24 cellular contexts compared by ENCODE assay signal in genomic region chr2:137252934-137253333, GRCh38.
A peak's percentile ranks its signal among the peaks of the same experiment; 100 is the strongest.
DNase-seq lines count a peak whose midpoint lies in the region; ATAC-seq, FAIRE-seq and TF ChIP-seq lines count a peak whose summit lies in the region.
"Had no signal": no experiment of that assay in that cellular context is flagged by ENCODE, and none has a peak within 500 bp of the region (broad histone marks: within the 10 kb centered on the region; RNA-seq: fewer than 3 reads in every experiment).

No MANE protein-coding gene starts in this region.

- H3K4me1 ChIP-seq in astrocyte (ENCODE audit: insufficient read depth, low read length) (peaks cover 11% of the 10 kb centered on the region), small intestine (ENCODE audit: control insufficient read depth in 2 of 2, insufficient read depth in 1 of 2, low read depth in 1 of 2, low read length in 1 of 2) (no peaks in the 10 kb centered on the region)
- H3K4me1 ChIP-seq: A549, gastrocnemius medialis, neural progenitor cell had no signal

- CTCF ChIA-PET in activated CD8-positive, alpha-beta memory T cell treated with anti-CD3 and anti-CD28 coated beads, Interleukin-2, amount 10 ng/mL, durations not matched to agents 7 days and 5 days (lab: Charles Lee), result no interaction called here

- H3K4me3 ChIP-seq in AG10803 (ENCODE audit: low read length), result no peak overlapping the region
- no peak overlapping the region for H3K4me3 ChIP-seq in astrocyte (ENCODE audit: insufficient read depth, low read depth, low read length)
- no peak overlapping the region for H3K4me3 ChIP-seq in foreskin fibroblast (ENCODE audit: low read depth in 1 of 2, low read length in 2 of 2)
- H3K4me3 ChIP-seq in small intestine (ENCODE audit: low read depth in 1 of 2, low read length in 2 of 2), result no peak overlapping the region
- H3K4me3 ChIP-seq: A549, gastrocnemius medialis, neural progenitor cell, tibial artery had no signal

- H3K9me3 ChIP-seq in astrocyte (ENCODE audit: insufficient read depth, low read depth, low read length) (no peaks in the 10 kb centered on the region), small intestine (ENCODE audit: control insufficient read depth, low read depth) (no peaks in the 10 kb centered on the region)
- H3K9me3 ChIP-seq: A549, gastrocnemius medialis, tibial artery had no signal

- no peaks in the 10 kb centered on the region for H4K20me1 ChIP-seq in astrocyte (ENCODE audit: insufficient read depth, low read length)

- peak; percentile 66 for ATAC-seq in HG02610 (IDR thresholded peaks at IDR 0.05; ENCODE audit: unreplicated experiment)
- no peak for ATAC-seq in activated CD8-positive, alpha-beta memory T cell treated with anti-CD3 and anti-CD28 coated beads, Interleukin-2, amount 10 ng/mL, durations not matched to agents 7 days and 5 days
- ATAC-seq: A549; activated CD8-positive, alpha-beta T cell treated with anti-CD3 and anti-CD28 coated beads, Interleukin-2, amount 10 ng/mL, durations not matched to agents 7 days and 5 days; effector memory CD8-positive, alpha-beta T cell; gastrocnemius medialis; stimulated activated naive B cell treated with anti-CD40 and anti-IgM and Interleukin-4, amounts not matched to agents 10 μg/mL and 1 μg/mL and 100 μg/mL, for 72 hours had no signal

- H3K27me3 ChIP-seq in astrocyte (ENCODE audit: insufficient read depth, low read length), result no peaks in the 10 kb centered on the region
- no peaks in the 10 kb centered on the region for H3K27me3 ChIP-seq in small intestine (ENCODE audit: control insufficient read depth in 2 of 2, insufficient read depth in 2 of 2, low read length in 2 of 2)
- H3K27me3 ChIP-seq: gastrocnemius medialis, neural progenitor cell, tibial artery had no signal

- peaks cover 7% of the 10 kb centered on the region for H3K4me1 Mint-ChIP-seq in astrocyte (ENCODE audit: low read depth, unreplicated experiment)
- H3K4me1 Mint-ChIP-seq in activated CD8-positive, alpha-beta memory T cell treated with anti-CD3 and anti-CD28 coated beads, Interleukin-2, amount 10 ng/mL, durations not matched to agents 7 days and 5 days, result no peaks in the 10 kb centered on the region
- H3K4me1 Mint-ChIP-seq: activated B cell treated with CpG ODN at 0.5 μM for 24 hours; central memory CD8-positive, alpha-beta T cell; neural progenitor cell; stimulated activated naive B cell treated with anti-CD40 and anti-IgM and Interleukin-4, amounts not matched to agents 10 μg/mL and 1 μg/mL and 100 μg/mL, for 72 hours had no signal

- H3K36me3 ChIP-seq in astrocyte (ENCODE audit: insufficient read depth, low read length) (no peaks in the 10 kb centered on the region), small intestine (ENCODE audit: control insufficient read depth in 2 of 2, insufficient read depth in 2 of 2, low read length in 2 of 2) (no peaks in the 10 kb centered on the region)
- H3K36me3 ChIP-seq: gastrocnemius medialis, neural progenitor cell, tibial artery had no signal

- no peak overlapping the region for H3K4me3 Mint-ChIP-seq in astrocyte (ENCODE audit: unreplicated experiment)
- no peak overlapping the region for H3K4me3 Mint-ChIP-seq in activated CD8-positive, alpha-beta memory T cell treated with anti-CD3 and anti-CD28 coated beads, Interleukin-2, amount 10 ng/mL, durations not matched to agents 7 days and 5 days
- H3K4me3 Mint-ChIP-seq: activated B cell treated with CpG ODN at 0.5 μM for 24 hours; activated CD8-positive, alpha-beta T cell treated with anti-CD3 and anti-CD28 coated beads, Interleukin-2, amount 10 ng/mL, durations not matched to agents 7 days and 5 days; activated naive CD8-positive, alpha-beta T cell; activated T-cell treated with anti-CD3 and anti-CD28 coated beads, Interleukin-2, amount 50 U/mL, for 72 hours; central memory CD8-positive, alpha-beta T cell; effector memory CD8-positive, alpha-beta T cell; neural progenitor cell; stimulated activated naive B cell treated with anti-CD40 and anti-IgM and Interleukin-4, amounts not matched to agents 10 μg/mL and 1 μg/mL and 100 μg/mL, for 72 hours had no signal

- DNase-seq in AG10803 (ENCODE audit: low read depth) (peak; percentile 45), astrocyte (ENCODE audit: low read depth) (peak; percentile 57), foreskin fibroblast (peak; percentile 39 to 51), GM19240 (ENCODE audit: insufficient read length, low spot score) (no peak), small intestine (no peak), SK-N-DZ (ENCODE audit: low spot score) (no peak)
- DNase-seq in activated CD8-positive, alpha-beta memory T cell treated with anti-CD3 and anti-CD28 coated beads, Interleukin-2, amount 10 ng/mL, durations not matched to agents 7 days and 5 days, result no peak
- DNase-seq: activated B cell treated with CpG ODN at 0.5 μM for 24 hours; activated CD8-positive, alpha-beta T cell treated with anti-CD3 and anti-CD28 coated beads, Interleukin-2, amount 10 ng/mL, durations not matched to agents 7 days and 5 days; activated T-cell treated with anti-CD3 and anti-CD28 coated beads, Interleukin-2, amount 50 U/mL, for 72 hours; DMS 273 treated with DMSO at 0.1 percent for 48 hours; effector memory CD8-positive, alpha-beta T cell; gastrocnemius medialis; IMR-90; NCI-H1930; NCI-H446 treated with DMSO at 0.1 percent for 48 hours; stimulated activated CD4-positive, alpha-beta T cell treated with anti-CD3 and anti-CD28 coated beads, Interleukin-15, amount 100 ng/mL, for 24 hours; stimulated activated naive B cell treated with anti-CD40 and anti-IgM and Interleukin-4, amounts not matched to agents 10 μg/mL and 1 μg/mL and 100 μg/mL, for 72 hours; tibial artery had no signal

- H2AFZ ChIP-seq in astrocyte (ENCODE audit: low read depth, low read length), result no peak overlapping the region
- H2AFZ ChIP-seq: neural progenitor cell had no signal

- no peak overlapping the region for H3K27ac ChIP-seq in astrocyte (ENCODE audit: low read depth, low read length)
- no peak overlapping the region for H3K27ac ChIP-seq in small intestine (ENCODE audit: low read depth in 1 of 2, low read length in 1 of 2)
- H3K27ac ChIP-seq: A549, gastrocnemius medialis, neural progenitor cell, tibial artery had no signal

- H3K9me3 Mint-ChIP-seq in astrocyte (ENCODE audit: unreplicated experiment), result no peaks in the 10 kb centered on the region
- H3K9me3 Mint-ChIP-seq in activated CD8-positive, alpha-beta memory T cell treated with anti-CD3 and anti-CD28 coated beads, Interleukin-2, amount 10 ng/mL, durations not matched to agents 7 days and 5 days (ENCODE audit: low read depth), result no peaks in the 10 kb centered on the region
- H3K9me3 Mint-ChIP-seq: activated B cell treated with CpG ODN at 0.5 μM for 24 hours; activated T-cell treated with anti-CD3 and anti-CD28 coated beads, Interleukin-2, amount 50 U/mL, for 72 hours; neural progenitor cell; stimulated activated naive B cell treated with anti-CD40 and anti-IgM and Interleukin-4, amounts not matched to agents 10 μg/mL and 1 μg/mL and 100 μg/mL, for 72 hours had no signal

- no peak for TF ChIP-seq CTCF in AG10803 (conservative IDR thresholded peaks at IDR 0.05; ENCODE audit: low read length)
- no peak for TF ChIP-seq CTCF in astrocyte (IDR thresholded peaks at IDR 0.05; ENCODE audit: insufficient read depth, low read depth, low read length)
- TF ChIP-seq CTCF in foreskin fibroblast (IDR thresholded peaks at IDR 0.05; ENCODE audit: low read depth, low read length), result no peak

- H3K27me3 Mint-ChIP-seq in astrocyte (ENCODE audit: low read depth, unreplicated experiment), result no peaks in the 10 kb centered on the region
- H3K27me3 Mint-ChIP-seq in activated CD8-positive, alpha-beta memory T cell treated with anti-CD3 and anti-CD28 coated beads, Interleukin-2, amount 10 ng/mL, durations not matched to agents 7 days and 5 days, result no peaks in the 10 kb centered on the region
- H3K27me3 Mint-ChIP-seq: activated B cell treated with CpG ODN at 0.5 μM for 24 hours; activated naive CD8-positive, alpha-beta T cell; central memory CD8-positive, alpha-beta T cell; effector memory CD8-positive, alpha-beta T cell; stimulated activated naive B cell treated with anti-CD40 and anti-IgM and Interleukin-4, amounts not matched to agents 10 μg/mL and 1 μg/mL and 100 μg/mL, for 72 hours had no signal

- H3K36me3 Mint-ChIP-seq in astrocyte (ENCODE audit: low read depth, unreplicated experiment), result no peaks in the 10 kb centered on the region
- no peaks in the 10 kb centered on the region for H3K36me3 Mint-ChIP-seq in activated CD8-positive, alpha-beta memory T cell treated with anti-CD3 and anti-CD28 coated beads, Interleukin-2, amount 10 ng/mL, durations not matched to agents 7 days and 5 days
- H3K36me3 Mint-ChIP-seq: activated naive CD8-positive, alpha-beta T cell; neural progenitor cell; stimulated activated naive B cell treated with anti-CD40 and anti-IgM and Interleukin-4, amounts not matched to agents 10 μg/mL and 1 μg/mL and 100 μg/mL, for 72 hours had no signal

- FAIRE-seq in astrocyte (lab: Jason Lieb, UNC) (no peak), small intestine (lab: Jason Lieb, UNC) (no peak)
- FAIRE-seq: A549 had no signal

- H3K27ac Mint-ChIP-seq in astrocyte (ENCODE audit: unreplicated experiment), result peak overlapping the region; percentile 63
- no peak overlapping the region for H3K27ac Mint-ChIP-seq in activated CD8-positive, alpha-beta memory T cell treated with anti-CD3 and anti-CD28 coated beads, Interleukin-2, amount 10 ng/mL, durations not matched to agents 7 days and 5 days
- H3K27ac Mint-ChIP-seq: activated B cell treated with CpG ODN at 0.5 μM for 24 hours; activated CD8-positive, alpha-beta T cell treated with anti-CD3 and anti-CD28 coated beads, Interleukin-2, amount 10 ng/mL, durations not matched to agents 7 days and 5 days; activated naive CD8-positive, alpha-beta T cell; activated T-cell treated with anti-CD3 and anti-CD28 coated beads, Interleukin-2, amount 50 U/mL, for 72 hours; effector memory CD8-positive, alpha-beta T cell; neural progenitor cell; stimulated activated naive B cell treated with anti-CD40 and anti-IgM and Interleukin-4, amounts not matched to agents 10 μg/mL and 1 μg/mL and 100 μg/mL, for 72 hours had no signal

- peak overlapping the region; percentile 29 for H3K4me2 ChIP-seq in astrocyte (ENCODE audit: low read length)
- H3K4me2 ChIP-seq: A549, neural progenitor cell had no signal

- H3K79me2 ChIP-seq in astrocyte (ENCODE audit: insufficient read depth, low read length), result no peaks in the 10 kb centered on the region

- H3K9ac ChIP-seq in astrocyte (ENCODE audit: low read length), result no peak overlapping the region
- H3K9ac ChIP-seq: neural progenitor cell had no signal

Comparison
In these comparisons a context has a peak if more than half of its experiments do, and no peak if none do; other contexts are left out.
1. DNase-seq: peak in AG10803 (single experiment), astrocyte (single experiment) and foreskin fibroblast (2 of 2); none in GM19240 (single experiment), activated CD8-positive, alpha-beta memory T cell treated with anti-CD3 and anti-CD28 coated beads, Interleukin-2, amount 10 ng/mL, durations not matched to agents 7 days and 5 days (single experiment), small intestine (single experiment) and SK-N-DZ (single experiment).